In genomic region chr11:78158987-78159662, GRCh38 we compare ENCODE assay signal across 17 cellular contexts. TPM values are rescaled to one million over a fixed set of nuclear protein-coding genes. Genes with fewer than 3 reads are reported as not detected.
DNase-seq lines count a peak whose midpoint lies in the region; ATAC-seq and TF ChIP-seq lines count a peak whose summit lies in the region.
"Had no signal": no experiment of that assay in that cellular context is flagged by ENCODE, and none has a peak within 500 bp of the region (broad histone marks: within the 10 kb centered on the region; RNA-seq: fewer than 3 reads in every experiment).

No MANE protein-coding gene starts in this region.

- H3K27me3 Mint-ChIP-seq in CD14-positive monocyte (ENCODE audit: low read depth in 3 of 3) = peaks cover 4 to 9% (median 5%) of the 10 kb centered on the region in 3 donors

- no peaks in the 10 kb centered on the region for H3K36me3 Mint-ChIP-seq in CD14-positive monocyte

- H2BK12ac ChIP-seq in trophoblast cell (ENCODE audit: low read length) = peak overlapping the region; percentile 87

- H2BK120ac ChIP-seq in trophoblast cell (ENCODE audit: insufficient read depth, low read length, poor library complexity) = peak overlapping the region; percentile 33

- H3K4me1 ChIP-seq in heart left ventricle = peaks cover 0 to 27% (median 2%) of the 10 kb centered on the region in 12 donors
- peaks cover 0 to 42% (median 9%) of the 10 kb centered on the region in 3 donors for H3K4me1 ChIP-seq in gastroesophageal sphincter
- peaks cover 12 to 29% of the 10 kb centered on the region in 2 experiments for H3K4me1 ChIP-seq in trophoblast cell (ENCODE audit: control insufficient read depth in 1 of 2, insufficient read depth in 2 of 2, low read length in 2 of 2)
- no peaks in the 10 kb centered on the region for H3K4me1 ChIP-seq in uterus
- no peaks in the 10 kb centered on the region for H3K4me1 ChIP-seq in lower lobe of right lung

- no peaks in the 10 kb centered on the region for H3K79me2 ChIP-seq in trophoblast cell (ENCODE audit: control insufficient read depth, insufficient read depth, low read length, poor library complexity)

- H3K27ac ChIP-seq in heart left ventricle (peak overlapping the region in 4 of 12 donors; percentile 26 to 57 (median 36)), gastroesophageal sphincter (peak overlapping the region in 3 of 4 donors; percentile 24 to 55 (median 47)), trophoblast cell (ENCODE audit: low read depth, low read length) (no peak overlapping the region), uterus (peak overlapping the region; percentile 53 to 63), lower lobe of right lung (no peak overlapping the region)

- ATAC-seq in left cardiac atrium = peak; percentile 16 to 73
- ATAC-seq in heart left ventricle = no peak
- ATAC-seq in gastroesophageal sphincter = peak; percentile 47
- ATAC-seq in lower lobe of right lung = no peak
- ATAC-seq in HG03175 (IDR thresholded peaks at IDR 0.05; ENCODE audit: unreplicated experiment) = no peak

- H4K91ac ChIP-seq in trophoblast cell (ENCODE audit: low read depth, low read length) = peak overlapping the region; percentile 47

- no peak overlapping the region for H3K4me3 Mint-ChIP-seq in CD14-positive monocyte
- H3K4me3 Mint-ChIP-seq: endodermal cell had no signal

- DNase-seq in left cardiac atrium = no peak
- no peak for DNase-seq in heart left ventricle
- DNase-seq in trophoblast cell = no peak
- peak in 1 of 2 donors; percentile 36 for DNase-seq in uterus
- no peak for DNase-seq in lower lobe of right lung
- DNase-seq in CD14-positive monocyte (ENCODE audit: low spot score) = no peak
- DNase-seq: activated CD4-positive, CD25-positive, alpha-beta regulatory T cell treated with anti-CD3 and anti-CD28 coated beads, Interleukin-2, amount 50 U/mL, for 72 hours; cerebellar nuclear complex; DMS153; endodermal cell; MG63; NCI-H1694 treated with DMSO at 0.1 percent for 48 hours; NCI-H345; stimulated activated CD4-positive, alpha-beta T cell treated with anti-CD3 and anti-CD28 coated beads, Interleukin-4, amount 100 ng/mL, for 4 hours had no signal

- no peak for TF ChIP-seq EP300 in gastroesophageal sphincter (IDR thresholded peaks at IDR 0.05)

- H3K9me3 Mint-ChIP-seq in CD14-positive monocyte = no peaks in the 10 kb centered on the region
- H3K9me3 Mint-ChIP-seq: endodermal cell had no signal

- H3K4me1 Mint-ChIP-seq in CD14-positive monocyte = no peaks in the 10 kb centered on the region
- H3K4me1 Mint-ChIP-seq: endodermal cell had no signal

- H3K4ac ChIP-seq in trophoblast cell (ENCODE audit: low read depth, low read length) = no peak overlapping the region

- H4K8ac ChIP-seq in trophoblast cell (ENCODE audit: low read depth, low read length) = no peak overlapping the region

- peaks cover 26% of the 10 kb centered on the region for H3K79me1 ChIP-seq in trophoblast cell (ENCODE audit: low read length)

- intact Hi-C loops in left cardiac atrium (cut with DNase I) (loop anchor here in 1 of 2 donors (10.0 kb wide), 1 partner anchor 276 kb away; no protein-coding TSS in a partner anchor), heart left ventricle (cut with DNase I) (loop anchor here in 3 of 10 donors (5.0 to 10.0 kb wide), 3 partner anchors 38 to 406 kb away; no protein-coding TSS in a partner anchor), uterus (cut with DNase I; ENCODE audit: low total_unique reads) (no loop called here), lower lobe of right lung (cut with DNase I) (no loop called here), CD14-positive monocyte (cut with micrococcal nuclease) (no loop called here)

- no peak for TF ChIP-seq CTCF in heart left ventricle (IDR thresholded peaks at IDR 0.05)
- no peak for TF ChIP-seq CTCF in gastroesophageal sphincter (IDR thresholded peaks at IDR 0.05)
- no peak for TF ChIP-seq CTCF in uterus (IDR thresholded peaks at IDR 0.05)
- TF ChIP-seq CTCF in lower lobe of right lung (IDR thresholded peaks at IDR 0.05) = no peak
- TF ChIP-seq CTCF in CD14-positive monocyte (IDR thresholded peaks at IDR 0.05) = no peak

- H3K4me2 ChIP-seq in trophoblast cell (ENCODE audit: low read length) = no peak overlapping the region

- H3K14ac ChIP-seq in trophoblast cell (ENCODE audit: low read length) = peak overlapping the region; percentile 3

- no peak overlapping the region for H3K9ac ChIP-seq in trophoblast cell (ENCODE audit: low read length)

- H2AK5ac ChIP-seq in trophoblast cell (ENCODE audit: low read length) = peak overlapping the region; percentile 61

- no peak for TF ChIP-seq POLR2A in heart left ventricle (IDR thresholded peaks at IDR 0.05)
- TF ChIP-seq POLR2A in gastroesophageal sphincter (IDR thresholded peaks at IDR 0.05) = no peak
- no peak for TF ChIP-seq POLR2A in uterus (IDR thresholded peaks at IDR 0.05)

- H3K27ac Mint-ChIP-seq in CD14-positive monocyte = no peak overlapping the region
- H3K27ac Mint-ChIP-seq: endodermal cell had no signal

- peak overlapping the region; percentile 50 for H2BK5ac ChIP-seq in trophoblast cell (ENCODE audit: low read depth, low read length, poor library complexity)

- no peaks in the 10 kb centered on the region for H3K27me3 ChIP-seq in heart left ventricle
- H3K27me3 ChIP-seq in gastroesophageal sphincter = no peaks in the 10 kb centered on the region
- H3K27me3 ChIP-seq in trophoblast cell (ENCODE audit: insufficient read depth, low read length) = no peaks in the 10 kb centered on the region
- H3K27me3 ChIP-seq in uterus = no peaks in the 10 kb centered on the region
- no peaks in the 10 kb centered on the region for H3K27me3 ChIP-seq in lower lobe of right lung (ENCODE audit: low read depth)
- H3K27me3 ChIP-seq: MG63 had no signal

- 63 to 70% (median 67%) methylated on average over 6 of the region's 6 CpGs for WGBS in heart left ventricle, 4 donors
- WGBS in gastroesophageal sphincter (ENCODE audit: low coverage in 1 of 2), 2 donors = 16 to 38% methylated on average over 3 of the region's 6 CpGs
- WGBS in trophoblast cell (ENCODE audit: extremely low coverage, insufficient coverage, insufficient read length) = no CpG with 5 or more reads among the region's 6 CpGs

- H3K18ac ChIP-seq in trophoblast cell (ENCODE audit: low read length) = no peak overlapping the region

- H2AFZ ChIP-seq in trophoblast cell (ENCODE audit: insufficient read depth, low read length, poor library complexity) = peak overlapping the region; percentile 77

- no peak overlapping the region for H4K12ac ChIP-seq in trophoblast cell (ENCODE audit: low read depth, low read length)

- H3K4me3 ChIP-seq in heart left ventricle (no peak overlapping the region), gastroesophageal sphincter (no peak overlapping the region), trophoblast cell (ENCODE audit: low read depth, low read length) (no peak overlapping the region), uterus (no peak overlapping the region), lower lobe of right lung (no peak overlapping the region)
- H3K4me3 ChIP-seq: MG63, skin epidermis had no signal

- no peaks in the 10 kb centered on the region for H3K9me3 ChIP-seq in heart left ventricle
- H3K9me3 ChIP-seq in gastroesophageal sphincter = no peaks in the 10 kb centered on the region
- H3K9me3 ChIP-seq in trophoblast cell (ENCODE audit: insufficient read depth, low read depth, low read length) = no peaks in the 10 kb centered on the region
- H3K9me3 ChIP-seq in uterus = no peaks in the 10 kb centered on the region
- H3K9me3 ChIP-seq in lower lobe of right lung = no peaks in the 10 kb centered on the region
- H3K9me3 ChIP-seq: MG63 had no signal

- H3K23ac ChIP-seq in trophoblast cell (ENCODE audit: low read length) = no peak overlapping the region

- no peaks in the 10 kb centered on the region for H3K36me3 ChIP-seq in heart left ventricle
- H3K36me3 ChIP-seq in gastroesophageal sphincter = no peaks in the 10 kb centered on the region
- no peaks in the 10 kb centered on the region for H3K36me3 ChIP-seq in trophoblast cell (ENCODE audit: control insufficient read depth in 1 of 2, insufficient read depth in 2 of 2, low read length in 2 of 2)
- H3K36me3 ChIP-seq in uterus = no peaks in the 10 kb centered on the region
- no peaks in the 10 kb centered on the region for H3K36me3 ChIP-seq in lower lobe of right lung
- H3K36me3 ChIP-seq: MG63 had no signal

RNA-seq across cellular contexts. Expression of gene ALG8, which starts 19.7 kb away (rescaled TPM):
- total RNA-seq in left cardiac atrium (10 to 100 TPM; 21.1 to 25.2 TPM), heart left ventricle (10 to 100 TPM; 14.1 to 24.6 (median 17.7) TPM), gastroesophageal sphincter (10 to 100 TPM; 14.8 to 21.6 (median 15.8) TPM), uterus (10 to 100 TPM; 26.5 to 43.4 (median 30.8) TPM), lower lobe of right lung (32.6 TPM)
- polyA plus RNA-seq in heart left ventricle (10 to 100 TPM; 19.0 to 39.5 TPM), CD14-positive monocyte (10 to 100 TPM; 40.6 to 41.7 TPM)
- polyA plus RNA-seq in trophoblast cell (2013) = 76.1 and 82.0 TPM in 2 replicates

RNA-seq across cellular contexts. Expression of gene KCTD21, which starts 29.3 kb away (rescaled TPM):
- total RNA-seq in left cardiac atrium = 1 to 10 TPM; 6.4 to 6.8 TPM
- total RNA-seq in heart left ventricle = 10 to 100 TPM in 1 of 9 donors, 1 to 10 TPM in 8; 5.6 to 10.9 (median 7.2) TPM
- polyA plus RNA-seq in heart left ventricle = 1 to 10 TPM; 3.4 to 8.3 TPM
- 10 to 100 TPM in 2 of 4 donors, 1 to 10 TPM in 2; 5.7 to 18.6 (median 9.9) TPM for total RNA-seq in gastroesophageal sphincter
- polyA plus RNA-seq in trophoblast cell (2013) = 14.9 and 15.5 TPM in 2 replicates
- 10 to 100 TPM in 2 of 4 donors, 1 to 10 TPM in 2; 6.2 to 12.4 (median 10.6) TPM for total RNA-seq in uterus
- 10.4 TPM for total RNA-seq in lower lobe of right lung
- polyA plus RNA-seq in CD14-positive monocyte = 1 to 10 TPM; 3.2 to 5.2 TPM

RNA-seq across cellular contexts. Expression of gene USP35, which starts 29.6 kb away (rescaled TPM):
- total RNA-seq in left cardiac atrium (10 to 100 TPM in 1 of 2 donors, 1 to 10 TPM in 1; 6.5 to 10.6 TPM), heart left ventricle (1 to 10 TPM; 4.5 to 8.1 (median 5.3) TPM), gastroesophageal sphincter (10 to 100 TPM in 2 of 4 donors, 1 to 10 TPM in 2; 7.1 to 14.5 (median 10.6) TPM), uterus (10 to 100 TPM in 2 of 4 donors, 1 to 10 TPM in 2; 5.4 to 25.3 (median 10.3) TPM), lower lobe of right lung (6.8 TPM)
- polyA plus RNA-seq in heart left ventricle (1 to 10 TPM; 5.6 to 6.6 TPM), CD14-positive monocyte (under 1 TPM; 0.42 to 0.63 TPM)
- 19.3 and 20.2 TPM in 2 replicates for polyA plus RNA-seq in trophoblast cell (2013)

Comparison
In these comparisons a context has a peak if more than half of its experiments do, and no peak if none do; other contexts are left out.
1. ATAC-seq: peak in left cardiac atrium (2 of 2) and gastroesophageal sphincter (single experiment); none in heart left ventricle (0 of 4), lower lobe of right lung (0 of 2) and HG03175 (single experiment).
2. H3K27ac ChIP-seq: peak in gastroesophageal sphincter (3 of 4) and uterus (2 of 2); none in trophoblast cell (single experiment) and lower lobe of right lung (single experiment).